Comparison of ENCODE assay signal across 1 cellular context in the genomic region with DNA sequence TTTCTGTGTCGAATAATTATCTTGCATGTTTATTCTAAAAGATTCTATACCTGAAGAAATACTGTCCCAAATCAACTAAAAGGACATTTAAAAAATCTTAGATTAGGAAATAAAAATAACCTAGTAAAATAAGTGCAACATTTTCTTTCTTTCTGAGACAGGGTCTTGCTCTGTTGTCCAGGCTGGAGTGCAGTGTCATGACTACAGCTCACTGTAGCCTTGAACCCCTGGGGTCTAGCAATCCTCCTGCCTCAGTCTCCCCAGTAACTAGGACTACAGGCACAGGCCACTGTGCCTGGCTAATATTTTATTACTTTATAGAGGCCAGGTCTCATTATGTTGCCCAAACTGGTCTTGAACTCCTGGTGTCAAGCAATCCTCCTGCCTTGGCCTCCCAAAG.
TF ChIP-seq lines count a peak whose summit lies in the region.

No MANE protein-coding gene starts in this region.

TF ChIP-seq in HepG2, 621 proteins besides CTCF, POLR2A, EP300 and RAD21:
- TF ChIP-seq BCL6 (CRISPR knock-in tag; IDR thresholded peaks at IDR 0.05), result no peak
- TF ChIP-seq ZNF121 (CRISPR knock-in tag; IDR thresholded peaks at IDR 0.05), result peak; percentile 51
